Comparison of ENCODE assay signal across 15 cellular contexts in genomic region chr18:79317718-79318117, GRCh38.
A peak's percentile ranks its signal among the peaks of the same experiment; 100 is the strongest.
DNase-seq lines count a peak whose midpoint lies in the region; ATAC-seq and TF ChIP-seq lines count a peak whose summit lies in the region.
"Had no signal": no experiment of that assay in that cellular context is flagged by ENCODE, and none has a peak within 500 bp of the region (broad histone marks: within the 10 kb centered on the region; RNA-seq: fewer than 3 reads in every experiment).

No MANE protein-coding gene starts in this region.

- POLR2A ChIA-PET in activated CD8-positive, alpha-beta T cell treated with anti-CD3 and anti-CD28 coated beads, Interleukin-2, amount 10 ng/mL, durations not matched to agents 7 days and 5 days (lab: Charles Lee), result no interaction called here

- no peaks in the 10 kb centered on the region for H3K27me3 Mint-ChIP-seq in activated CD8-positive, alpha-beta T cell treated with anti-CD3 and anti-CD28 coated beads, Interleukin-2, amount 10 ng/mL, durations not matched to agents 7 days and 5 days (ENCODE audit: low read depth)
- H3K27me3 Mint-ChIP-seq in glutamatergic neuron (ENCODE audit: unreplicated experiment), result peaks cover 4% of the 10 kb centered on the region
- H3K27me3 Mint-ChIP-seq: naive B cell had no signal

- peak; percentile 43 for DNase-seq in AG10803 (ENCODE audit: low read depth)
- no peak for DNase-seq in activated CD8-positive, alpha-beta T cell treated with anti-CD3 and anti-CD28 coated beads, Interleukin-2, amount 10 ng/mL, durations not matched to agents 7 days and 5 days
- no peak for DNase-seq in glutamatergic neuron
- DNase-seq in NCI-H1417 treated with DMSO at 0.1 percent for 48 hours (lab: John Stamatoyannopoulos, UW), result no peak
- no peak for DNase-seq in posterior vena cava (ENCODE audit: low spot score)
- DNase-seq: amygdala; MM.1S; naive B cell; stimulated activated CD4-positive, alpha-beta T cell treated with anti-CD3 and anti-CD28 coated beads, Interleukin-2, amount 100 ng/mL, for 48 hours had no signal

- H3K9me3 Mint-ChIP-seq in activated CD8-positive, alpha-beta T cell treated with anti-CD3 and anti-CD28 coated beads, Interleukin-2, amount 10 ng/mL, durations not matched to agents 7 days and 5 days (ENCODE audit: insufficient read depth), result no peaks in the 10 kb centered on the region
- peaks cover 3% of the 10 kb centered on the region for H3K9me3 Mint-ChIP-seq in glutamatergic neuron (ENCODE audit: unreplicated experiment)

- CTCF ChIA-PET in activated CD8-positive, alpha-beta T cell treated with anti-CD3 and anti-CD28 coated beads, Interleukin-2, amount 10 ng/mL, durations not matched to agents 7 days and 5 days (lab: Charles Lee), result no interaction called here

- H3K4me3 ChIP-seq in AG10803 (ENCODE audit: low read length), result no peak overlapping the region
- H3K4me3 ChIP-seq: HAP-1, right atrium auricular region had no signal

- H3K4me3 Mint-ChIP-seq in activated CD8-positive, alpha-beta T cell treated with anti-CD3 and anti-CD28 coated beads, Interleukin-2, amount 10 ng/mL, durations not matched to agents 7 days and 5 days, result no peak overlapping the region
- no peak overlapping the region for H3K4me3 Mint-ChIP-seq in glutamatergic neuron (ENCODE audit: unreplicated experiment)
- H3K4me3 Mint-ChIP-seq: naive B cell had no signal

- peak; percentile 15 for ATAC-seq in activated CD8-positive, alpha-beta T cell treated with anti-CD3 and anti-CD28 coated beads, Interleukin-2, amount 10 ng/mL, durations not matched to agents 7 days and 5 days
- no peak for ATAC-seq in HG03521 (IDR thresholded peaks at IDR 0.05; ENCODE audit: unreplicated experiment)
- no peak for ATAC-seq in HG03460 (IDR thresholded peaks at IDR 0.05; ENCODE audit: unreplicated experiment)
- ATAC-seq: activated CD4-positive, CD25-positive, alpha-beta regulatory T cell treated with anti-CD3 and anti-CD28 coated beads, Interleukin-2, amount 50 U/mL, for 24 hours had no signal

- H3K27ac Mint-ChIP-seq in activated CD8-positive, alpha-beta T cell treated with anti-CD3 and anti-CD28 coated beads, Interleukin-2, amount 10 ng/mL, durations not matched to agents 7 days and 5 days, result no peak overlapping the region
- no peak overlapping the region for H3K27ac Mint-ChIP-seq in glutamatergic neuron (ENCODE audit: unreplicated experiment)

- H3K36me3 Mint-ChIP-seq in activated CD8-positive, alpha-beta T cell treated with anti-CD3 and anti-CD28 coated beads, Interleukin-2, amount 10 ng/mL, durations not matched to agents 7 days and 5 days (ENCODE audit: low read depth), result peaks cover 15% of the 10 kb centered on the region
- peaks cover 6% of the 10 kb centered on the region for H3K36me3 Mint-ChIP-seq in glutamatergic neuron (ENCODE audit: unreplicated experiment)

- TF ChIP-seq CTCF in AG10803 (conservative IDR thresholded peaks at IDR 0.05; ENCODE audit: low read length), result peak; percentile 30; the same call in 1 of the 2 replicates
- 0 out of 3 replicates have a peak, but pooled peaks have one; percentile 2 for TF ChIP-seq CTCF in GM12872 (IDR thresholded peaks at IDR 0.05; ENCODE audit: insufficient read depth, low read depth, low read length)
- peak; percentile 44 for TF ChIP-seq CTCF in glutamatergic neuron (IDR thresholded peaks at IDR 0.05; ENCODE audit: partially characterized antibody, unreplicated experiment)

- intact Hi-C loops in posterior vena cava (cut with DNase I), result no loop called here

- peaks cover 20% of the 10 kb centered on the region for H3K4me1 Mint-ChIP-seq in activated CD8-positive, alpha-beta T cell treated with anti-CD3 and anti-CD28 coated beads, Interleukin-2, amount 10 ng/mL, durations not matched to agents 7 days and 5 days (ENCODE audit: low read depth)
- peaks cover 10% of the 10 kb centered on the region for H3K4me1 Mint-ChIP-seq in glutamatergic neuron (ENCODE audit: low read depth, unreplicated experiment)
- H3K4me1 Mint-ChIP-seq: naive B cell had no signal
